8 cellular contexts compared by ENCODE assay signal in genomic region chr2:11123856-11124759, GRCh38. TPM values are rescaled to one million over a fixed set of nuclear protein-coding genes. Genes with fewer than 3 reads are reported as not detected.
DNase-seq lines count a peak whose midpoint lies in the region; ATAC-seq and TF ChIP-seq lines count a peak whose summit lies in the region.

No MANE protein-coding gene starts in this region.

- peak overlapping the region; percentile 50 for H2AK5ac ChIP-seq in neuronal stem cell (ENCODE audit: low read depth, low read length)

- intact Hi-C loops in vagina (cut with DNase I), result no loop called here

- H3K9me3 ChIP-seq in neuronal stem cell (replicated peaks in 1 of 2; ENCODE audit: control insufficient read depth in 2 of 2, insufficient read depth in 1 of 2, low read depth in 1 of 2, low read length in 2 of 2) (no peaks in the 10 kb centered on the region), vagina (no peaks in the 10 kb centered on the region)

- peak overlapping the region; percentile 16 for H3K23ac ChIP-seq in neuronal stem cell (ENCODE audit: low read depth, low read length, poor library complexity)

- TF ChIP-seq EP300 in Ishikawa (IDR thresholded peaks at IDR 0.05; ENCODE audit: borderline replicate concordance), result no peak

- ATAC-seq in GM21390 (IDR thresholded peaks at IDR 0.05; ENCODE audit: unreplicated experiment), result no peak

- H3K4ac ChIP-seq in neuronal stem cell (ENCODE audit: low read length), result no peak overlapping the region

- WGBS in neuronal stem cell (ENCODE audit: extremely low coverage in 2 of 2, insufficient read length in 2 of 2, insufficient replicate concordance in 1 of 2), 2 donors, result no CpG with 5 or more reads among the region's 41 CpGs

- H3K9ac ChIP-seq in neuronal stem cell (ENCODE audit: low read depth, low read length, poor library complexity), result peak overlapping the region; percentile 64

- no peak overlapping the region for H4K91ac ChIP-seq in neuronal stem cell (ENCODE audit: low read depth, low read length, poor library complexity)

- H3K4me1 ChIP-seq in neuronal stem cell (ENCODE audit: control insufficient read depth in 2 of 2, insufficient read depth in 1 of 2, low read depth in 1 of 2, low read length in 2 of 2) (peaks cover 0 to 2% of the 10 kb centered on the region in 2 donors), vagina (peaks cover 10% of the 10 kb centered on the region)

- peak overlapping the region; percentile 77 for H2BK12ac ChIP-seq in neuronal stem cell (ENCODE audit: low read length)

- H3K27ac ChIP-seq in neuronal stem cell (replicated peaks; ENCODE audit: low read length), result no peak overlapping the region
- no peak overlapping the region for H3K27ac ChIP-seq in vagina

- peak overlapping the region; percentile 66 for H2AFZ ChIP-seq in neuronal stem cell (ENCODE audit: low read length)

- no peak overlapping the region for H2BK120ac ChIP-seq in neuronal stem cell (ENCODE audit: low read depth, low read length)

- H3K4me3 ChIP-seq in neuronal stem cell (ENCODE audit: low read length in 2 of 2), result no peak overlapping the region
- no peak overlapping the region for H3K4me3 ChIP-seq in vagina

- no peak overlapping the region for H3K4me2 ChIP-seq in neuronal stem cell (ENCODE audit: insufficient read depth, low read length, poor library complexity, severe bottlenecking)

- peak; percentile 9 for DNase-seq in GM04504 (ENCODE audit: low read depth)
- DNase-seq in NOMO-1 treated with dmso at 0.1 percent for 144 hours (lab: John Stamatoyannopoulos, UW; ENCODE audit: unreplicated experiment), result peak; percentile 43
- peak; percentile 61 for DNase-seq in activated T-cell treated with anti-CD3 and anti-CD28 coated beads for 24 hours (ENCODE audit: low read depth)
- peak; percentile 35 to 62 for DNase-seq in erythroblast (lab: John Stamatoyannopoulos, UW)
- DNase-seq in neuronal stem cell (ENCODE audit: low spot score), result peak; percentile 45
- DNase-seq in vagina (ENCODE audit: extremely low spot score in 2 of 2), result no peak

- H3K79me1 ChIP-seq in neuronal stem cell (ENCODE audit: low read depth, low read length), result no peaks in the 10 kb centered on the region

- peak overlapping the region; percentile 77 for H3K18ac ChIP-seq in neuronal stem cell (ENCODE audit: low read length)

- peak; percentile 98 for TF ChIP-seq RAD21 in Ishikawa (IDR thresholded peaks at IDR 0.05; ENCODE audit: low read depth)

- no peak overlapping the region for H3K14ac ChIP-seq in neuronal stem cell (ENCODE audit: low read length)

- no peak overlapping the region for H2BK15ac ChIP-seq in neuronal stem cell (ENCODE audit: low read length)

- H4K8ac ChIP-seq in neuronal stem cell (ENCODE audit: low read depth, low read length), result peak overlapping the region; percentile 50

- no peaks in the 10 kb centered on the region for H3K36me3 ChIP-seq in neuronal stem cell (replicated peaks in 1 of 2; ENCODE audit: control insufficient read depth in 2 of 2, insufficient read depth in 2 of 2, low read length in 2 of 2)
- no peaks in the 10 kb centered on the region for H3K36me3 ChIP-seq in vagina

- H3K27me3 ChIP-seq in neuronal stem cell (ENCODE audit: control insufficient read depth in 3 of 3, insufficient read depth in 3 of 3, low read depth in 1 of 3, low read length in 3 of 3), result peaks cover 0 to 34% (median 2%) of the 10 kb centered on the region in 3 experiments
- H3K27me3 ChIP-seq in vagina, result no peaks in the 10 kb centered on the region

- no peak for TF ChIP-seq POLR2A in erythroblast (IDR thresholded peaks at IDR 0.05; ENCODE audit: low read length)
- no peak for TF ChIP-seq POLR2A in vagina (IDR thresholded peaks at IDR 0.05)

- no peak overlapping the region for H2BK5ac ChIP-seq in neuronal stem cell (ENCODE audit: low read length)

- TF ChIP-seq CTCF in vagina (IDR thresholded peaks at IDR 0.05), result peak in 2 of 3 experiments; percentile 17 to 27

TF ChIP-seq in Ishikawa, 13 proteins besides CTCF, POLR2A, EP300 and RAD21:
- TF ChIP-seq YY1 (IDR thresholded peaks at IDR 0.05; ENCODE audit: low read depth) (peak; percentile 92), TCF12 (IDR thresholded peaks at IDR 0.05; ENCODE audit: low read depth) (no peak), MAX (IDR thresholded peaks at IDR 0.05) (peak; percentile 60)

RNA-seq across cellular contexts. Expression of gene SLC66A3, which starts 31.2 kb away (rescaled TPM):
- 3.4 TPM for polyA plus RNA-seq in neuronal stem cell (2013, experiment 1 of 2)
- polyA plus RNA-seq in neuronal stem cell (2013, experiment 2 of 2), result 2.7 TPM
- 59.7 TPM for total RNA-seq in vagina

Comparison
In these comparisons a context has a peak if more than half of its experiments do, and no peak if none do; other contexts are left out.
1. DNase-seq: peak in GM04504 (single experiment), NOMO-1 treated with dmso at 0.1 percent for 144 hours (single experiment), activated T-cell treated with anti-CD3 and anti-CD28 coated beads for 24 hours (single experiment), erythroblast (2 of 2) and neuronal stem cell (single experiment); none in vagina (0 of 2).